ENCODE assay signal across 11 cellular contexts in the genomic region with DNA sequence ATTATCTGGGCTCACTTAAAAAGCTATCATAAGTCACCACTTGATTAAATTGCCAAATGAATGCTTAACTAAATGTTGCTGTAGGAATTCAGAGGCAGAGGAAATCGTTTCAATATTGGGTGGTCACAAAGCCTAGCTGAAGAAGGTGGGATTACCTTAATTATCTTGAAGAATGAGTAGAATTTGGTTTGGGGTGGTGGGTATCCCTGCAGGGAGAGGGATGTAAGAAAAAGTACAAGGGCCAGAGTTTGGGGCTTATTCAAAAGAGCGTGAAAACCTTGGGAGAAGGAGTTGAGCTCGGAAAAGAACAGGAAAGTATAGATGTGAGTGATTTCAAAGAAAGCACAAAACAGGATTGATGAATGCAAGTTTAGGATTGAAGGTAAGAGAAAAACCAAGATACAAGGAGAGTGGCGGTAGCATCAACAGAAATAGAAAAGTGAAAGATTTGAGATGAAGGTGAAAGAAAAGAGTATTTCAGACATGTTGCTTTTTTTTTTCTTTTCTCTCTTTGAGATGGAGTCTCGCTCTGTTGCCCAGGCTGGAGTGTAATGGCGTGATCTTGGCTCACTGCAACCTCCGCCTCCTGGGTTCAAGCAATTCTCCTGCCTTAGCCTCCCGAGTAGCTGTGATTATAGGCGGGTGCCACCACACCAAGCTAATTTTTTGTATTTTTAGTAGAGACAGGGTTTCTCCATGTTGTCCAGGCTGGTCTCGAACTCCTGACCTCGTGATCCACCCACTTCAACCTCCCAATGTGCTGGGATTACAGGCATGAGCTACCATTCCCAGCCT. TPM values are rescaled to one million over a fixed set of nuclear protein-coding genes. Genes with fewer than 3 reads are reported as not detected.
DNase-seq lines count a peak whose midpoint lies in the region; ATAC-seq, FAIRE-seq and TF ChIP-seq lines count a peak whose summit lies in the region.
"Had no signal": no experiment of that assay in that cellular context is flagged by ENCODE, and none has a peak within 500 bp of the region (broad histone marks: within the 10 kb centered on the region; RNA-seq: fewer than 3 reads in every experiment).

No MANE protein-coding gene starts in this region.

- no peak for TF ChIP-seq CTCF in AG04449 (IDR thresholded peaks at IDR 0.05; ENCODE audit: insufficient read depth, low read length, missing control alignments)

- H3K4me1 ChIP-seq in HAP-1: peaks cover 8% of the 10 kb centered on the region

- H3K36me3 ChIP-seq in HAP-1 (replicated peaks): no peaks in the 10 kb centered on the region

- H3K4me3 Mint-ChIP-seq in activated CD8-positive, alpha-beta T cell treated with anti-CD3 and anti-CD28 coated beads, Interleukin-2, amount 10 ng/mL, durations not matched to agents 7 days and 5 days: peak overlapping the region; percentile 77
- peak overlapping the region; percentile 82 to 94 (median 90) for H3K4me3 Mint-ChIP-seq in immature natural killer cell

- H3K27ac Mint-ChIP-seq in activated CD8-positive, alpha-beta T cell treated with anti-CD3 and anti-CD28 coated beads, Interleukin-2, amount 10 ng/mL, durations not matched to agents 7 days and 5 days: no peak overlapping the region
- H3K27ac Mint-ChIP-seq in immature natural killer cell: peak overlapping the region in 3 of 6 donors; percentile 35 to 85 (median 76)

- DNase-seq in AG04449 (ENCODE audit: low read depth, low spot score) (no peak), HAP-1 (ENCODE audit: low spot score in 2 of 2) (no peak), immature natural killer cell (no peak), HPDE6-E6E7 (ENCODE audit: extremely low spot score) (no peak), GM12891 (ENCODE audit: insufficient read length, low spot score) (no peak), NCI-H1105 (lab: John Stamatoyannopoulos, UW) (no peak)
- no peak for DNase-seq in activated CD8-positive, alpha-beta T cell treated with anti-CD3 and anti-CD28 coated beads, Interleukin-2, amount 10 ng/mL, durations not matched to agents 7 days and 5 days
- DNase-seq: DMS79, MV-4-11, substantia nigra had no signal

- no peak for TF ChIP-seq POLR2A in GM12891 (IDR thresholded peaks at IDR 0.05; ENCODE audit: low read depth, low read length)

- no peak for ATAC-seq in activated CD8-positive, alpha-beta T cell treated with anti-CD3 and anti-CD28 coated beads, Interleukin-2, amount 10 ng/mL, durations not matched to agents 7 days and 5 days
- ATAC-seq in GM21825 (IDR thresholded peaks at IDR 0.05; ENCODE audit: unreplicated experiment): no peak

- H3K36me3 Mint-ChIP-seq in activated CD8-positive, alpha-beta T cell treated with anti-CD3 and anti-CD28 coated beads, Interleukin-2, amount 10 ng/mL, durations not matched to agents 7 days and 5 days (ENCODE audit: low read depth): peaks cover 4% of the 10 kb centered on the region
- H3K36me3 Mint-ChIP-seq in immature natural killer cell: peaks cover 0 to 4% (median 4%) of the 10 kb centered on the region in 3 donors

- H3K4me3 ChIP-seq in AG04449 (ENCODE audit: low read depth, low read length): peak overlapping the region; percentile 100; the same call in 1 of the 2 replicates
- H3K4me3 ChIP-seq in HAP-1: peak overlapping the region; percentile 68

- in situ Hi-C loops in HAP-1 (cut with MboI; ENCODE audit: low sequenced_read_pairs): no loop called here

- FAIRE-seq in GM12891 (lab: Jason Lieb, UNC): no peak

- no peaks in the 10 kb centered on the region for H3K27me3 ChIP-seq in HAP-1 (ENCODE audit: low read depth)

- no peaks in the 10 kb centered on the region for H3K9me3 ChIP-seq in HAP-1

- CTCF ChIA-PET in AG04449 (lab: Yijun Ruan, JAX): interaction anchor here (0.8 to 3.6 kb wide), 2 partner anchors 12 to 51 kb away, joined by 3 to 45 read pairs; no protein-coding TSS in a partner anchor
- CTCF ChIA-PET in activated CD8-positive, alpha-beta T cell treated with anti-CD3 and anti-CD28 coated beads, Interleukin-2, amount 10 ng/mL, durations not matched to agents 7 days and 5 days (lab: Charles Lee): interaction anchor here (0.8 kb wide), 1 partner anchor 52 kb away, joined by 3 read pairs; no protein-coding TSS in a partner anchor

- peaks cover 21% of the 10 kb centered on the region for H3K4me1 Mint-ChIP-seq in activated CD8-positive, alpha-beta T cell treated with anti-CD3 and anti-CD28 coated beads, Interleukin-2, amount 10 ng/mL, durations not matched to agents 7 days and 5 days (ENCODE audit: low read depth)
- peaks cover 19 to 20% of the 10 kb centered on the region in 2 donors for H3K4me1 Mint-ChIP-seq in immature natural killer cell

- POLR2A ChIA-PET in AG04449 (lab: Yijun Ruan, JAX): no interaction called here
- POLR2A ChIA-PET in activated CD8-positive, alpha-beta T cell treated with anti-CD3 and anti-CD28 coated beads, Interleukin-2, amount 10 ng/mL, durations not matched to agents 7 days and 5 days (lab: Charles Lee): interaction anchor here (0.6 kb wide), 1 partner anchor 660 kb away, joined by 4 read pairs; no protein-coding TSS in a partner anchor

- H3K27me3 Mint-ChIP-seq in activated CD8-positive, alpha-beta T cell treated with anti-CD3 and anti-CD28 coated beads, Interleukin-2, amount 10 ng/mL, durations not matched to agents 7 days and 5 days (ENCODE audit: low read depth): no peaks in the 10 kb centered on the region
- H3K27me3 Mint-ChIP-seq in immature natural killer cell (ENCODE audit: low read depth in 3 of 3): peaks cover 4 to 8% (median 5%) of the 10 kb centered on the region in 3 donors

- H3K9me3 Mint-ChIP-seq in activated CD8-positive, alpha-beta T cell treated with anti-CD3 and anti-CD28 coated beads, Interleukin-2, amount 10 ng/mL, durations not matched to agents 7 days and 5 days (ENCODE audit: insufficient read depth): no peaks in the 10 kb centered on the region
- H3K9me3 Mint-ChIP-seq in immature natural killer cell: no peaks in the 10 kb centered on the region

TF ChIP-seq in GM12891, 5 proteins besides CTCF, POLR2A, EP300 and RAD21:
- TF ChIP-seq PAX5 (IDR thresholded peaks at IDR 0.05; ENCODE audit: insufficient read depth, low read length, severe bottlenecking) (no peak), TAF1 (IDR thresholded peaks at IDR 0.05; ENCODE audit: low read depth, low read length) (no peak), POLR2AphosphoS5 (IDR thresholded peaks at IDR 0.05; ENCODE audit: low read depth, low read length) (no peak), POU2F2 (IDR thresholded peaks at IDR 0.05; ENCODE audit: low read depth, low read length) (no peak), SPI1 (IDR thresholded peaks at IDR 0.05; ENCODE audit: low read depth, low read length) (no peak)
TF ChIP-seq in GM12891: peak in this region for 0.

RNA-seq across cellular contexts. Expression of a gene that starts 1.7 kb away (rescaled TPM):
- 1 to 10 TPM; 5.1 to 5.5 TPM for total RNA-seq in activated CD8-positive, alpha-beta T cell treated with anti-CD3 and anti-CD28 coated beads, Interleukin-2, amount 10 ng/mL, durations not matched to agents 7 days and 5 days
- polyA plus RNA-seq in immature natural killer cell: 1 to 10 TPM; 1.4 to 2.7 (median 1.9) TPM
- polyA plus RNA-seq in GM12891 (2012; ENCODE audit: low read depth, missing spikeins): 4.7 TPM

RNA-seq across cellular contexts. Expression of a gene that starts 18.8 kb away (rescaled TPM):
- 10 to 100 TPM; 29.5 to 31.7 TPM for total RNA-seq in activated CD8-positive, alpha-beta T cell treated with anti-CD3 and anti-CD28 coated beads, Interleukin-2, amount 10 ng/mL, durations not matched to agents 7 days and 5 days
- 10 to 100 TPM; 13.1 to 31.2 (median 19.8) TPM for polyA plus RNA-seq in immature natural killer cell
- polyA plus RNA-seq in GM12891 (2012; ENCODE audit: low read depth, missing spikeins): 6.7 TPM
